ENCODE assay signal across 1 cellular context in genomic region chrX:16120431-16120830, GRCh38.
TF ChIP-seq lines count a peak whose summit lies in the region.

No MANE protein-coding gene starts in this region.

TF ChIP-seq in HepG2, 621 proteins besides CTCF, POLR2A, EP300 and RAD21:
- TF ChIP-seq IRF2 (CRISPR knock-in tag; IDR thresholded peaks at IDR 0.05) = no peak
- no peak for TF ChIP-seq ZSCAN22 (CRISPR knock-in tag; IDR thresholded peaks at IDR 0.05)
- peak; percentile 47; the same call in 1 of the 2 replicates for TF ChIP-seq NFE2L2 (IDR thresholded peaks at IDR 0.05; ENCODE audit: low read length)
- TF ChIP-seq ZFP37 (CRISPR knock-in tag; IDR thresholded peaks at IDR 0.05; ENCODE audit: borderline replicate concordance) = no peak
